In genomic region chr4:83012631-83013419, GRCh38 we compare ENCODE assay signal across 8 cellular contexts. TPM values are rescaled to one million over a fixed set of nuclear protein-coding genes. Genes with fewer than 3 reads are reported as not detected.
A peak's percentile ranks its signal among the peaks of the same experiment; 100 is the strongest.
DNase-seq lines count a peak whose midpoint lies in the region; ATAC-seq and TF ChIP-seq lines count a peak whose summit lies in the region.

No MANE protein-coding gene starts in this region.

- H3K9ac ChIP-seq in OCI-LY1 (ENCODE audit: low read length), result peak overlapping the region; percentile 83

- DNase-seq in DMS 273 treated with DMSO at 0.1 percent for 48 hours (lab: John Stamatoyannopoulos, UW) (peak; percentile 91), HuH-7 (ENCODE audit: low spot score) (peak; percentile 69), activated T-cell treated with anti-CD3 and anti-CD28 coated beads for 24 hours (ENCODE audit: low read depth) (peak; percentile 97), epithelial cell of prostate (ENCODE audit: low read depth, low spot score) (peak; percentile 85), mucosa of descending colon (peak; percentile 96 to 99 (median 98))
- peak; percentile 95 for DNase-seq in stimulated activated CD8-positive, alpha-beta memory T cell treated with anti-CD3 and anti-CD28 coated beads, Interleukin-4, amount 100 ng/mL, for 24 hours (ENCODE audit: low read depth)

- H2AFZ ChIP-seq in OCI-LY1 (ENCODE audit: low read length), result peak overlapping the region; percentile 77; the same call in 1 of the 2 replicates

- peaks cover 42% of the 10 kb centered on the region for H3K79me2 ChIP-seq in OCI-LY1 (ENCODE audit: insufficient read depth, low read length)

- intact Hi-C loops in mucosa of descending colon (cut with DNase I, micrococcal nuclease), result loop anchor here in 1 of 2 donors (5.0 kb wide), 1 partner anchor 111 kb away; the partner anchor contains the start of gene THAP9

- peaks cover 8% of the 10 kb centered on the region; the same call in 1 of the 2 replicates for H3F3A ChIP-seq in OCI-LY1 (ENCODE audit: insufficient read depth, low read length)

- H3K4me3 ChIP-seq in OCI-LY1 (ENCODE audit: low read depth, low read length, poor library complexity, severe bottlenecking), result peak overlapping the region; percentile 89
- peak overlapping the region; percentile 65 for H3K4me3 ChIP-seq in mucosa of descending colon

- H3K9me3 ChIP-seq in OCI-LY1 (ENCODE audit: low read length) (no peaks in the 10 kb centered on the region), mucosa of descending colon (no peaks in the 10 kb centered on the region)

- H3K27ac ChIP-seq in OCI-LY1 (ENCODE audit: low read depth, low read length, poor library complexity, severe bottlenecking) (peak overlapping the region; percentile 87), epithelial cell of prostate (peak overlapping the region; percentile 74)

- TF ChIP-seq CTCF in OCI-LY1 (IDR thresholded peaks at IDR 0.05; ENCODE audit: low read length) (peak; percentile 18; the same call in 1 of the 2 replicates), mucosa of descending colon (IDR thresholded peaks at IDR 0.05) (peak; percentile 73)

- no peaks in the 10 kb centered on the region for H4K20me1 ChIP-seq in OCI-LY1 (ENCODE audit: insufficient read depth, low read length)

- peaks cover 40% of the 10 kb centered on the region for H3K4me1 ChIP-seq in OCI-LY1 (ENCODE audit: insufficient read depth, low read length, severe bottlenecking)
- H3K4me1 ChIP-seq in mucosa of descending colon (ENCODE audit: low read depth), result peaks cover 27% of the 10 kb centered on the region

- H3K27me3 ChIP-seq in OCI-LY1 (ENCODE audit: insufficient read depth, low read length), result no peaks in the 10 kb centered on the region

- H3K36me3 ChIP-seq in OCI-LY1 (ENCODE audit: insufficient read depth, low read length) (no peaks in the 10 kb centered on the region), mucosa of descending colon (ENCODE audit: low read depth) (no peaks in the 10 kb centered on the region)

- H3K9me2 ChIP-seq in OCI-LY1 (ENCODE audit: low read depth, low read length), result no peaks in the 10 kb centered on the region

- H3K4me2 ChIP-seq in OCI-LY1 (ENCODE audit: low read length), result peak overlapping the region; percentile 91

- ATAC-seq in GM21515 (IDR thresholded peaks at IDR 0.05; ENCODE audit: unreplicated experiment) (peak; percentile 80), mucosa of descending colon (peak; percentile 95)

RNA-seq across cellular contexts. Expression of gene LIN54, which starts 2.2 kb away (rescaled TPM):
- total RNA-seq in mucosa of descending colon, result 10 to 100 TPM; 15.6 to 16.7 (median 15.8) TPM

RNA-seq across cellular contexts. Expression of gene COPS4, which starts 22.2 kb away (rescaled TPM):
- total RNA-seq in mucosa of descending colon, result 10 to 100 TPM; 16.7 to 26.1 (median 26.0) TPM

Comparison
In these comparisons a context has a peak if more than half of its experiments do, and no peak if none do; other contexts are left out.
1. Peak in every context shown above with its lines: DNase-seq, ATAC-seq, H3K4me3 ChIP-seq and H3K27ac ChIP-seq.